Comparison of ENCODE assay signal across 1 cellular context in genomic region chr4:6201580-6202091, GRCh38.
TF ChIP-seq lines count a peak whose summit lies in the region.

No MANE protein-coding gene starts in this region.

TF ChIP-seq in GM12878, 131 proteins besides CTCF, POLR2A, EP300 and RAD21 (continued from another document):
- TF ChIP-seq, protein P1, sequence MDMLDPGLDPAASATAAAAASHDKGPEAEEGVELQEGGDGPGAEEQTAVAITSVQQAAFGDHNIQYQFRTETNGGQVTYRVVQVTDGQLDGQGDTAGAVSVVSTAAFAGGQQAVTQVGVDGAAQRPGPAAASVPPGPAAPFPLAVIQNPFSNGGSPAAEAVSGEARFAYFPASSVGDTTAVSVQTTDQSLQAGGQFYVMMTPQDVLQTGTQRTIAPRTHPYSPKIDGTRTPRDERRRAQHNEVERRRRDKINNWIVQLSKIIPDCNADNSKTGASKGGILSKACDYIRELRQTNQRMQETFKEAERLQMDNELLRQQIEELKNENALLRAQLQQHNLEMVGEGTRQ (IDR thresholded peaks at IDR 0.05; ENCODE audit: borderline replicate concordance, low read depth, low read length), result peak; percentile 58; the same call in 1 of the 2 replicates
- TF ChIP-seq BHLHE40 (IDR thresholded peaks at IDR 0.05; ENCODE audit: borderline replicate concordance in 1 of 2, low read depth in 2 of 2, low read length in 1 of 2) (0 out of 4 replicates have a peak, but pooled peaks of 1 of the 2 experiments have one; percentile 10), NR2C1 (IDR thresholded peaks at IDR 0.05) (peak; percentile 22; the same call in 1 of the 2 replicates), RAD51 (IDR thresholded peaks at IDR 0.05) (peak; percentile 69; the same call in 1 of the 2 replicates), FOXM1 (IDR thresholded peaks at IDR 0.05; ENCODE audit: low read depth, low read length) (no peak), ZNF24 (IDR thresholded peaks at IDR 0.05) (no peak), IRF4 (IDR thresholded peaks at IDR 0.05; ENCODE audit: low read depth, low read length) (0 out of 2 replicates have a peak, but pooled peaks have one; percentile 7), NR2F1 (conservative IDR thresholded peaks at IDR 0.05) (peak; percentile 87), CBX5 (IDR thresholded peaks at IDR 0.05; ENCODE audit: low read depth) (peak; percentile 73; the same call in 1 of the 2 replicates), ZNF687 (IDR thresholded peaks at IDR 0.05) (peak; percentile 22; the same call in 1 of the 2 replicates), SPI1 (IDR thresholded peaks at IDR 0.05; ENCODE audit: borderline replicate concordance, insufficient read depth, low read depth, low read length) (peak; percentile 81; the same call in 1 of the 2 replicates), SRF (IDR thresholded peaks at IDR 0.05; ENCODE audit: low read depth in 2 of 2, low read length in 2 of 2) (no peak), RUNX3 (IDR thresholded peaks at IDR 0.05; ENCODE audit: low read length) (peak; percentile 18; the same call in 1 of the 2 replicates)
- TF ChIP-seq, protein P2, sequence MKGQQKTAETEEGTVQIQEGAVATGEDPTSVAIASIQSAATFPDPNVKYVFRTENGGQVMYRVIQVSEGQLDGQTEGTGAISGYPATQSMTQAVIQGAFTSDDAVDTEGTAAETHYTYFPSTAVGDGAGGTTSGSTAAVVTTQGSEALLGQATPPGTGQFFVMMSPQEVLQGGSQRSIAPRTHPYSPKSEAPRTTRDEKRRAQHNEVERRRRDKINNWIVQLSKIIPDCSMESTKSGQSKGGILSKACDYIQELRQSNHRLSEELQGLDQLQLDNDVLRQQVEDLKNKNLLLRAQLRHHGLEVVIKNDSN (IDR thresholded peaks at IDR 0.05; ENCODE audit: borderline replicate concordance, extremely low read length, insufficient read depth, low read depth, low read length), result peak; percentile 89
- TF ChIP-seq, protein P3, sequence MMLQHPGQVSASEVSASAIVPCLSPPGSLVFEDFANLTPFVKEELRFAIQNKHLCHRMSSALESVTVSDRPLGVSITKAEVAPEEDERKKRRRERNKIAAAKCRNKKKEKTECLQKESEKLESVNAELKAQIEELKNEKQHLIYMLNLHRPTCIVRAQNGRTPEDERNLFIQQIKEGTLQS (IDR thresholded peaks at IDR 0.05; ENCODE audit: borderline replicate concordance, extremely low read depth, low read depth, low read length), result peak; percentile 63; the same call in 1 of the 2 replicates
- TF ChIP-seq, protein P4, sequence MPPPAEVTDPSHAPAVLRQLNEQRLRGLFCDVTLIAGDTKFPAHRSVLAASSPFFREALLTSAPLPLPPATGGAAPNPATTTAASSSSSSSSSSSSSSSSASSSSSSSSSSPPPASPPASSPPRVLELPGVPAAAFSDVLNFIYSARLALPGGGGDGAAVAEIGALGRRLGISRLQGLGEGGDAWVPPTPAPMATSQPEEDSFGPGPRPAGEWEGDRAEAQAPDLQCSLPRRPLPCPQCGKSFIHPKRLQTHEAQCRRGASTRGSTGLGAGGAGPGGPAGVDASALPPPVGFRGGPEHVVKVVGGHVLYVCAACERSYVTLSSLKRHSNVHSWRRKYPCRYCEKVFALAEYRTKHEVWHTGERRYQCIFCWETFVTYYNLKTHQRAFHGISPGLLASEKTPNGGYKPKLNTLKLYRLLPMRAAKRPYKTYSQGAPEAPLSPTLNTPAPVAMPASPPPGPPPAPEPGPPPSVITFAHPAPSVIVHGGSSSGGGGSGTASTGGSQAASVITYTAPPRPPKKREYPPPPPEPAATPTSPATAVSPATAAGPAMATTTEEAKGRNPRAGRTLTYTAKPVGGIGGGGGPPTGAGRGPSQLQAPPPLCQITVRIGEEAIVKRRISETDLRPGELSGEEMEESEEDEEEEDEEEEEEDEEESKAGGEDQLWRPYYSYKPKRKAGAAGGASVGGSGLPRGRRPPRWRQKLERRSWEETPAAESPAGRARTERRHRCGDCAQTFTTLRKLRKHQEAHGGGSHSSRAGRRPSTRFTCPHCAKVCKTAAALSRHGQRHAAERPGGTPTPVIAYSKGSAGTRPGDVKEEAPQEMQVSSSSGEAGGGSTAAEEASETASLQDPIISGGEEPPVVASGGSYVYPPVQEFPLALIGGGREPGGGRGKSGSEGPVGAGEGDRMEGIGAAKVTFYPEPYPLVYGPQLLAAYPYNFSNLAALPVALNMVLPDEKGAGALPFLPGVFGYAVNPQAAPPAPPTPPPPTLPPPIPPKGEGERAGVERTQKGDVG (CRISPR knock-in tag; IDR thresholded peaks at IDR 0.05), result no peak
